In the genomic region with DNA sequence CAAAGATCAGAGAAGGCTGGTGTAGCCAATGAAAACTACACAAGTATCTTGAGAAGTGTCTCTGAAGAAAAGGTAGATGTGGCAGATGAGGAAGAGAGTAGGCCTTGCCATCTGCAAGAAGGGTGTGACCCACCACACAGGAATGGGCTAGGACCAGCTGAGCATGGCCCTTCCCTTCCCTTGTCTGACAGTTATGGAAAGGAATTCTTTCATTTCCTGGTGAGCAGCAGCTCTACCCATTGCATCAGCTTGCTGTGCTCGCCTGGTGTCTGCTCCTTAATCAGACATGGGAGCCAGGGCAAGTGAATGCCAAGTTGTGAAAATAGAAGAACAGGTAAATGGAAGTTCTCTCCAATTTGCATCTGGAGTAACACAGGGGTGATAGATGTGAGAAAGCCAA, we compare ENCODE assay signal across 14 cellular contexts.
DNase-seq lines count a peak whose midpoint lies in the region; ATAC-seq and FAIRE-seq lines count a peak whose summit lies in the region.
"Had no signal": no experiment of that assay in that cellular context is flagged by ENCODE, and none has a peak within 500 bp of the region (broad histone marks: within the 10 kb centered on the region; RNA-seq: fewer than 3 reads in every experiment).

No MANE protein-coding gene starts in this region.

- H3K4me3 ChIP-seq in esophagus (ENCODE audit: low read depth in 1 of 2, low read length in 2 of 2) (no peak overlapping the region), trophoblast cell (ENCODE audit: low read depth, low read length) (no peak overlapping the region)

- no peak overlapping the region for H2BK5ac ChIP-seq in trophoblast cell (ENCODE audit: low read depth, low read length, poor library complexity)

- no peak overlapping the region for H2AK5ac ChIP-seq in trophoblast cell (ENCODE audit: low read length)

- no peak overlapping the region for H3K4ac ChIP-seq in trophoblast cell (ENCODE audit: low read depth, low read length)

- H3K23ac ChIP-seq in trophoblast cell (ENCODE audit: low read length): no peak overlapping the region

- H3K4me1 ChIP-seq in esophagus (ENCODE audit: control insufficient read depth in 2 of 2, insufficient read depth in 2 of 2, low read length in 1 of 2): peaks cover 0 to 4% of the 10 kb centered on the region in 2 donors
- H3K4me1 ChIP-seq in trophoblast cell (ENCODE audit: control insufficient read depth in 1 of 2, insufficient read depth in 2 of 2, low read length in 2 of 2): peaks cover 8 to 11% of the 10 kb centered on the region in 2 experiments

- 52 to 55% methylated on average over 1 of the region's 1 CpG for WGBS in esophagus, 2 donors
- WGBS in trophoblast cell (ENCODE audit: extremely low coverage, insufficient coverage, insufficient read length): no CpG with 5 or more reads among the region's 1 CpG

- H3K79me1 ChIP-seq in trophoblast cell (ENCODE audit: low read length): peaks cover 6% of the 10 kb centered on the region

- H4K91ac ChIP-seq in trophoblast cell (ENCODE audit: low read depth, low read length): no peak overlapping the region

- peak; percentile 65 for DNase-seq in GM04503 (ENCODE audit: low read depth)
- DNase-seq in RCC 7860 (ENCODE audit: low spot score): peak; percentile 83
- DNase-seq in trophoblast cell: peak; percentile 89 to 93
- no peak for DNase-seq in activated naive CD4-positive, alpha-beta T cell treated with anti-CD3 and anti-CD28 coated beads, Interleukin-2, amount 50 U/mL, for 16 hours
- no peak for DNase-seq in HUDEP-2 (lab: John Stamatoyannopoulos, UW; ENCODE audit: unreplicated experiment in 76 of 76)
- DNase-seq in midbrain (lab: John Stamatoyannopoulos, UW): no peak
- DNase-seq: activated CD4-positive, alpha-beta T cell treated with anti-CD3 and anti-CD28 coated beads for 36 hours; erythroblast; GF-D8; retina had no signal

- H2BK12ac ChIP-seq in trophoblast cell (ENCODE audit: low read length): no peak overlapping the region

- no peak for FAIRE-seq in RCC 7860 (lab: Jason Lieb, UNC)

- H3K9ac ChIP-seq in trophoblast cell (ENCODE audit: low read length): no peak overlapping the region

- no peak overlapping the region for H3K18ac ChIP-seq in trophoblast cell (ENCODE audit: low read length)

- H2BK120ac ChIP-seq in trophoblast cell (ENCODE audit: insufficient read depth, low read length, poor library complexity): no peak overlapping the region

- H3K79me2 ChIP-seq in trophoblast cell (ENCODE audit: control insufficient read depth, insufficient read depth, low read length, poor library complexity): no peaks in the 10 kb centered on the region

- H3K27me3 ChIP-seq in esophagus (ENCODE audit: control insufficient read depth in 1 of 2, insufficient read depth in 2 of 2, low read length in 2 of 2) (no peaks in the 10 kb centered on the region), trophoblast cell (ENCODE audit: insufficient read depth, low read length) (no peaks in the 10 kb centered on the region)

- H3K4me2 ChIP-seq in trophoblast cell (ENCODE audit: low read length): no peak overlapping the region

- H4K12ac ChIP-seq in trophoblast cell (ENCODE audit: low read depth, low read length): no peak overlapping the region

- no peak for ATAC-seq in GM19452 (IDR thresholded peaks at IDR 0.05; ENCODE audit: unreplicated experiment)
- ATAC-seq: activated CD4-positive, alpha-beta T cell treated with anti-CD3 and anti-CD28 coated beads for 36 hours; activated naive CD4-positive, alpha-beta T cell treated with anti-CD3 and anti-CD28 coated beads, Interleukin-2, amount 50 U/mL, for 72 hours; Right ventricle myocardium inferior had no signal

- H3K9me3 ChIP-seq in esophagus (ENCODE audit: control insufficient read depth in 2 of 2, insufficient read depth in 1 of 2, low read depth in 1 of 2, low read length in 1 of 2): no peaks in the 10 kb centered on the region
- H3K9me3 ChIP-seq in trophoblast cell (ENCODE audit: insufficient read depth, low read depth, low read length): no peaks in the 10 kb centered on the region

- no peak overlapping the region for H3K14ac ChIP-seq in trophoblast cell (ENCODE audit: low read length)

- no peak overlapping the region for H2AFZ ChIP-seq in trophoblast cell (ENCODE audit: insufficient read depth, low read length, poor library complexity)

- H4K8ac ChIP-seq in trophoblast cell (ENCODE audit: low read depth, low read length): no peak overlapping the region

- H3K36me3 ChIP-seq in esophagus (ENCODE audit: control insufficient read depth in 2 of 2, insufficient read depth in 2 of 2, low read length in 1 of 2) (no peaks in the 10 kb centered on the region), trophoblast cell (ENCODE audit: control insufficient read depth in 1 of 2, insufficient read depth in 2 of 2, low read length in 2 of 2) (no peaks in the 10 kb centered on the region)

- H3K27ac ChIP-seq in esophagus (ENCODE audit: low read depth in 2 of 2, low read length in 1 of 2) (peak overlapping the region; percentile 78 to 85), trophoblast cell (ENCODE audit: low read depth, low read length) (no peak overlapping the region)

Comparison
In these comparisons a context has a peak if more than half of its experiments do, and no peak if none do; other contexts are left out.
1. DNase-seq: peak in GM04503 (single experiment), RCC 7860 (single experiment) and trophoblast cell (2 of 2); none in activated naive CD4-positive, alpha-beta T cell treated with anti-CD3 and anti-CD28 coated beads, Interleukin-2, amount 50 U/mL, for 16 hours (single experiment), HUDEP-2 (0 of 76) and midbrain (single experiment).